Comparison of ENCODE assay signal across 25 cellular contexts in the genomic region with DNA sequence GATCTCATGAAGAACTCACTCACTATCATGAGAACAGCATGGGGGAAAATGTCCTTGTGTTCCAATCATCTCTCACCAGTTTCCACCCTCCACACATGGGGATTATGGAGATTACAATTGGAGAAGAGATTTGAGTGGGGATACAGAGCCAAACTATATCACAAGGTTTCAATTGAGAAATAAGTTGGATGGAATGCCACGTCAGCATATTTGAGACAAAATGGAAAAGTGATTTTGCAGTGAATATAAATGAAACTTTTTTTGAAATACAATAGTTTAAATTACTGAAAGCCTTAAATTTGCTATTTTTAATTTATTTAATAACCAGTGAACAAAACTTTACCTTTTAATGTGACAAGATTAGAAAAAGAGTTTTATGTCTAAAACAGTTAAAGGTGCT.
"Had no signal": no experiment of that assay in that cellular context is flagged by ENCODE, and none has a peak within 500 bp of the region (broad histone marks: within the 10 kb centered on the region; RNA-seq: fewer than 3 reads in every experiment).

No MANE protein-coding gene starts in this region.

- FAIRE-seq: endometrium, keratinocyte had no signal

- H3K4me3 ChIP-seq: colonic mucosa, esophagus squamous epithelium, gastrocnemius medialis, heart right ventricle, left lung, lower lobe of right lung, mucosa of descending colon had no signal

- H3K36me3 Mint-ChIP-seq: mesothelial cell of epicardium, naive B cell had no signal

- ATAC-seq: effector memory CD8-positive, alpha-beta T cell; gastrocnemius medialis; heart right ventricle; left cardiac atrium; left lung; left ventricle myocardium superior; lower lobe of right lung; mucosa of descending colon had no signal

- H3K27me3 ChIP-seq: colonic mucosa, esophagus squamous epithelium, gastrocnemius medialis, heart right ventricle, left lung had no signal

- H3K9me3 Mint-ChIP-seq: endodermal cell had no signal

- H3K9me3 ChIP-seq: colonic mucosa, esophagus squamous epithelium, gastrocnemius medialis, left lung, lower lobe of right lung, mucosa of descending colon had no signal

- H3K4me1 ChIP-seq: colonic mucosa, esophagus squamous epithelium, gastrocnemius medialis, heart right ventricle, left lung, lower lobe of right lung had no signal

- H3K27ac ChIP-seq: colonic mucosa, epithelial cell of prostate, esophagus squamous epithelium, gastrocnemius medialis, heart right ventricle, left lung, lower lobe of right lung had no signal

- H3K27ac Mint-ChIP-seq: dendritic cell treated with granulocyte-macrophage colony-stimulating factor and Interleukin-4, amounts not matched to agents 40 ng/mL and 50 ng/mL, for 4 days; effector memory CD8-positive, alpha-beta T cell; endodermal cell; mesothelial cell of epicardium; naive B cell had no signal

- DNase-seq: colonic mucosa; cortex of kidney; effector CD8-positive, alpha-beta T cell; effector memory CD8-positive, alpha-beta T cell; endodermal cell; esophagus squamous epithelium; foreskin fibroblast; foreskin melanocyte; gastrocnemius medialis; glutamatergic neuron; head of caudate nucleus; heart right ventricle; hippocampal formation; left cardiac atrium; left lung; left ventricle myocardium superior; lower lobe of right lung; mesenchymal stem cell; mucosa of descending colon; naive B cell had no signal

- H3K36me3 ChIP-seq: colonic mucosa, esophagus squamous epithelium, gastrocnemius medialis, heart right ventricle, left lung, lower lobe of right lung had no signal
